Comparison of ENCODE assay signal across 1 cellular context in genomic region chr2:140643761-140644187, GRCh38.
TF ChIP-seq lines count a peak whose summit lies in the region.

No MANE protein-coding gene starts in this region.

TF ChIP-seq in A549, 52 proteins besides CTCF, POLR2A, EP300 and RAD21 (continued from another document):
- TF ChIP-seq HMGXB4 (CRISPR knock-in tag; IDR thresholded peaks at IDR 0.05; ENCODE audit: borderline replicate concordance) (no peak), FOSL2 (IDR thresholded peaks at IDR 0.05) (peak; percentile 77), FOSL2 (CRISPR knock-in tag; IDR thresholded peaks at IDR 0.05) (peak; percentile 87), EHF (CRISPR knock-in tag; IDR thresholded peaks at IDR 0.05) (no peak), JUN (IDR thresholded peaks at IDR 0.05) (peak in 1 of 2 experiments; percentile 54; a peak in 1 of 5 replicates), SMC3 (IDR thresholded peaks at IDR 0.05) (no peak), RCOR1 (IDR thresholded peaks at IDR 0.05; ENCODE audit: low read depth, low read length) (no peak), KDM5A (IDR thresholded peaks at IDR 0.05) (no peak), ZNF302 (CRISPR knock-in tag; IDR thresholded peaks at IDR 0.05) (no peak), PBX3 (IDR thresholded peaks at IDR 0.05) (0 out of 2 replicates have a peak, but pooled peaks have one; percentile 44), HOXA7 (CRISPR knock-in tag; IDR thresholded peaks at IDR 0.05) (no peak), USF2 (IDR thresholded peaks at IDR 0.05) (no peak), KDM1A (IDR thresholded peaks at IDR 0.05; ENCODE audit: low read depth) (no peak), TP53 (CRISPR knock-in tag; IDR thresholded peaks at IDR 0.05) (no peak), FOSB (CRISPR knock-in tag; IDR thresholded peaks at IDR 0.05) (no peak), EHMT2 (IDR thresholded peaks at IDR 0.05; ENCODE audit: low read depth) (no peak), HES2 (IDR thresholded peaks at IDR 0.05) (no peak; the same call in 1 of the 2 replicates), BHLHE40 (IDR thresholded peaks at IDR 0.05; ENCODE audit: low read depth, low read length) (no peak), ELK1 (IDR thresholded peaks at IDR 0.05; ENCODE audit: low read depth, low read length) (no peak), CHD4 (IDR thresholded peaks at IDR 0.05; ENCODE audit: borderline replicate concordance) (no peak)
TF ChIP-seq in A549: peak in this region for 8.
